Comparison of ENCODE assay signal across 9 cellular contexts in genomic region chr5:87899109-87900100, GRCh38.
DNase-seq lines count a peak whose midpoint lies in the region; ATAC-seq and TF ChIP-seq lines count a peak whose summit lies in the region.
"Had no signal": no experiment of that assay in that cellular context is flagged by ENCODE, and none has a peak within 500 bp of the region (broad histone marks: within the 10 kb centered on the region; RNA-seq: fewer than 3 reads in every experiment).

No MANE protein-coding gene starts in this region.

- H3K4me1 Mint-ChIP-seq in activated T-helper 17 cell treated with anti-CD3 and anti-CD28 coated beads, Interleukin-2, amount 50 U/mL, for 72 hours, result no peaks in the 10 kb centered on the region
- H3K4me1 Mint-ChIP-seq: activated CD4-positive, alpha-beta T cell treated with anti-CD3 and anti-CD28 coated beads, Interleukin-2, amount 10 ng/mL, durations not matched to agents 24 days and 14 days had no signal

- DNase-seq in retina (peak; percentile 26), lower lobe of right lung (no peak)
- no peak for DNase-seq in central memory CD4-positive, alpha-beta T cell
- DNase-seq: activated CD4-positive, alpha-beta T cell treated with anti-CD3 and anti-CD28 coated beads, Interleukin-2, amount 10 ng/mL, durations not matched to agents 24 days and 14 days had no signal

- H3K9me2 ChIP-seq in Loucy (replicated peaks; ENCODE audit: low read depth, low read length), result no peaks in the 10 kb centered on the region

- peaks cover 3% of the 10 kb centered on the region; the same call in 1 of the 2 replicates for H3F3A ChIP-seq in Loucy (ENCODE audit: low read depth)

- H3K4me1 ChIP-seq in Loucy (ENCODE audit: insufficient read depth, low read length, poor library complexity, severe bottlenecking) (peaks cover 19% of the 10 kb centered on the region), lower lobe of right lung (no peaks in the 10 kb centered on the region)

- H3K36me3 ChIP-seq in Loucy (ENCODE audit: insufficient read depth, low read length) (no peaks in the 10 kb centered on the region), lower lobe of right lung (no peaks in the 10 kb centered on the region)

- H3K9me3 ChIP-seq in Loucy (ENCODE audit: insufficient read depth, low read depth, low read length) (no peaks in the 10 kb centered on the region), lower lobe of right lung (no peaks in the 10 kb centered on the region)

- H2AFZ ChIP-seq in Loucy (ENCODE audit: low read length), result no peak overlapping the region

- H3K27me3 ChIP-seq in Loucy (ENCODE audit: insufficient read depth, low read length, poor library complexity, severe bottlenecking) (no peaks in the 10 kb centered on the region), lower lobe of right lung (ENCODE audit: low read depth) (no peaks in the 10 kb centered on the region)

- no peak overlapping the region for H3K27ac ChIP-seq in lower lobe of right lung

- H3K4me3 Mint-ChIP-seq in activated T-helper 17 cell treated with anti-CD3 and anti-CD28 coated beads, Interleukin-2, amount 50 U/mL, for 72 hours, result no peak overlapping the region
- H3K4me3 Mint-ChIP-seq: activated CD4-positive, alpha-beta T cell treated with anti-CD3 and anti-CD28 coated beads, Interleukin-2, amount 10 ng/mL, durations not matched to agents 24 days and 14 days had no signal

- H3K4me2 ChIP-seq in Loucy (ENCODE audit: low read depth, low read length, poor library complexity, severe bottlenecking), result peak overlapping the region; percentile 73

- ATAC-seq in GM19324 (IDR thresholded peaks at IDR 0.05; ENCODE audit: low FRiP score, unreplicated experiment) (peak; percentile 77), esophagus mucosa (peak; percentile 35), lower lobe of right lung (no peak), HG02870 (IDR thresholded peaks at IDR 0.05; ENCODE audit: unreplicated experiment) (no peak)
- no peak for ATAC-seq in activated T-helper 17 cell treated with anti-CD3 and anti-CD28 coated beads, Interleukin-2, amount 50 U/mL, for 72 hours (replicated peaks)

- no peaks in the 10 kb centered on the region for H3K36me3 Mint-ChIP-seq in activated T-helper 17 cell treated with anti-CD3 and anti-CD28 coated beads, Interleukin-2, amount 50 U/mL, for 72 hours (ENCODE audit: low read depth)

- intact Hi-C loops in lower lobe of right lung (cut with DNase I), result no loop called here

- TF ChIP-seq CTCF in Loucy (conservative IDR thresholded peaks at IDR 0.05; ENCODE audit: low read length) (peak; percentile 59), lower lobe of right lung (IDR thresholded peaks at IDR 0.05) (no peak)

- H3K9ac ChIP-seq in Loucy (ENCODE audit: low read depth, low read length, poor library complexity, severe bottlenecking), result no peak overlapping the region

- H3K4me3 ChIP-seq in Loucy (ENCODE audit: low read length, poor library complexity, severe bottlenecking) (peak overlapping the region; percentile 57), lower lobe of right lung (no peak overlapping the region)

- no peaks in the 10 kb centered on the region for H3K27me3 Mint-ChIP-seq in activated T-helper 17 cell treated with anti-CD3 and anti-CD28 coated beads, Interleukin-2, amount 50 U/mL, for 72 hours
- H3K27me3 Mint-ChIP-seq: activated CD4-positive, alpha-beta T cell treated with anti-CD3 and anti-CD28 coated beads, Interleukin-2, amount 10 ng/mL, durations not matched to agents 24 days and 14 days had no signal

- no peaks in the 10 kb centered on the region for H3K79me2 ChIP-seq in Loucy (ENCODE audit: insufficient read depth, low read length)

- H4K20me1 ChIP-seq in Loucy (ENCODE audit: insufficient read depth, low read length, poor library complexity, severe bottlenecking), result no peaks in the 10 kb centered on the region

- no peak overlapping the region for H3K27ac Mint-ChIP-seq in activated T-helper 17 cell treated with anti-CD3 and anti-CD28 coated beads, Interleukin-2, amount 50 U/mL, for 72 hours
- H3K27ac Mint-ChIP-seq: activated CD4-positive, alpha-beta T cell treated with anti-CD3 and anti-CD28 coated beads, Interleukin-2, amount 10 ng/mL, durations not matched to agents 24 days and 14 days had no signal

- no peaks in the 10 kb centered on the region for H3K9me3 Mint-ChIP-seq in activated T-helper 17 cell treated with anti-CD3 and anti-CD28 coated beads, Interleukin-2, amount 50 U/mL, for 72 hours
- H3K9me3 Mint-ChIP-seq: activated CD4-positive, alpha-beta T cell treated with anti-CD3 and anti-CD28 coated beads, Interleukin-2, amount 10 ng/mL, durations not matched to agents 24 days and 14 days had no signal

Comparison
In these comparisons a context has a peak if more than half of its experiments do, and no peak if none do; other contexts are left out.
1. ATAC-seq: peak in GM19324 (single experiment) and esophagus mucosa (single experiment); none in activated T-helper 17 cell treated with anti-CD3 and anti-CD28 coated beads, Interleukin-2, amount 50 U/mL, for 72 hours (single experiment), lower lobe of right lung (0 of 2) and HG02870 (single experiment).